Comparison of ENCODE assay signal across 19 cellular contexts in genomic region chr7:128708235-128708634, GRCh38. TPM values are rescaled to one million over a fixed set of nuclear protein-coding genes. Genes with fewer than 3 reads are reported as not detected.
DNase-seq lines count a peak whose midpoint lies in the region; FAIRE-seq and TF ChIP-seq lines count a peak whose summit lies in the region.
"Had no signal": no experiment of that assay in that cellular context is flagged by ENCODE, and none has a peak within 500 bp of the region (broad histone marks: within the 10 kb centered on the region; RNA-seq: fewer than 3 reads in every experiment).

No MANE protein-coding gene starts in this region.

- FAIRE-seq in astrocyte (lab: Jason Lieb, UNC), result no peak
- FAIRE-seq: A204.1, D721Med had no signal

- H4K20me1 ChIP-seq in astrocyte (ENCODE audit: insufficient read depth, low read length) (no peaks in the 10 kb centered on the region), neural progenitor cell (ENCODE audit: low read depth) (no peaks in the 10 kb centered on the region)

- peaks cover 25% of the 10 kb centered on the region for H3F3A ChIP-seq in neural progenitor cell (ENCODE audit: low read depth)

- H3K27ac ChIP-seq in astrocyte (ENCODE audit: low read depth, low read length) (no peak overlapping the region), iPS-18a (ENCODE audit: low read length) (peak overlapping the region; percentile 15), neural progenitor cell (peak overlapping the region; percentile 94), substantia nigra (ENCODE audit: low read depth, low read length, poor library complexity, severe bottlenecking) (no peak overlapping the region)
- H3K27ac ChIP-seq: KMS-11 had no signal

- H3K27me3 ChIP-seq in H7 (ENCODE audit: control insufficient read depth, insufficient read depth, low read length) (no peaks in the 10 kb centered on the region), astrocyte (ENCODE audit: insufficient read depth, low read length) (no peaks in the 10 kb centered on the region), iPS-18a (ENCODE audit: control insufficient read depth, insufficient read depth, low read length) (no peaks in the 10 kb centered on the region), neural progenitor cell (no peaks in the 10 kb centered on the region)

- H3K4me1 Mint-ChIP-seq in astrocyte (ENCODE audit: low read depth, unreplicated experiment) (peaks cover 24% of the 10 kb centered on the region), neural progenitor cell (peaks cover 6% of the 10 kb centered on the region), osteocyte (ENCODE audit: unreplicated experiment) (peaks cover 2% of the 10 kb centered on the region)
- H3K4me1 Mint-ChIP-seq: B cell had no signal

- DNase-seq in H7 (peak; percentile 47), astrocyte (ENCODE audit: low read depth) (no peak), neural progenitor cell (ENCODE audit: low spot score) (peak; percentile 85), substantia nigra (lab: John Stamatoyannopoulos, UW) (no peak), AG20443 (ENCODE audit: low spot score) (no peak), osteocyte (ENCODE audit: extremely low spot score, unreplicated experiment) (no peak)
- DNase-seq: DMS53, HCEC 1CT, IMR-90, NCI-H1105, NCI-H2081, NCI-H2171, NCI-H526 treated with DMSO at 0.1 percent for 48 hours had no signal

- no peaks in the 10 kb centered on the region for H3K4me1 ChIP-seq in astrocyte (ENCODE audit: insufficient read depth, low read length)
- H3K4me1 ChIP-seq in iPS-18a (ENCODE audit: control insufficient read depth, low read depth, low read length), result peaks cover 12% of the 10 kb centered on the region
- peaks cover 36% of the 10 kb centered on the region for H3K4me1 ChIP-seq in neural progenitor cell

- H3K79me2 ChIP-seq in astrocyte (ENCODE audit: insufficient read depth, low read length) (no peaks in the 10 kb centered on the region), neural progenitor cell (ENCODE audit: low read depth) (peaks cover 4% of the 10 kb centered on the region)

- peaks cover 2% of the 10 kb centered on the region for H3K36me3 Mint-ChIP-seq in astrocyte (ENCODE audit: low read depth, unreplicated experiment)
- H3K36me3 Mint-ChIP-seq in neural progenitor cell, result no peaks in the 10 kb centered on the region
- no peaks in the 10 kb centered on the region for H3K36me3 Mint-ChIP-seq in osteocyte (ENCODE audit: unreplicated experiment)
- H3K36me3 Mint-ChIP-seq: CD14-positive monocyte had no signal

- no peak overlapping the region for H3K4me3 ChIP-seq in H7 (ENCODE audit: insufficient read depth, low read depth, low read length)
- H3K4me3 ChIP-seq in astrocyte (ENCODE audit: insufficient read depth, low read depth, low read length), result no peak overlapping the region
- H3K4me3 ChIP-seq in iPS-18a (ENCODE audit: low read length), result no peak overlapping the region
- peak overlapping the region; percentile 21 for H3K4me3 ChIP-seq in neural progenitor cell

- no peak overlapping the region for H3K4me2 ChIP-seq in astrocyte (ENCODE audit: low read length)
- peak overlapping the region; percentile 67 for H3K4me2 ChIP-seq in neural progenitor cell
- H3K4me2 ChIP-seq: KMS-11 had no signal

- TF ChIP-seq CTCF in astrocyte (IDR thresholded peaks at IDR 0.05; ENCODE audit: insufficient read depth, low read depth, low read length) (no peak), neural progenitor cell (IDR thresholded peaks at IDR 0.05) (no peak), osteocyte (IDR thresholded peaks at IDR 0.05) (no peak)

- no peaks in the 10 kb centered on the region for H3K36me3 ChIP-seq in H7 (replicated peaks; ENCODE audit: control insufficient read depth, insufficient read depth, low read length)
- no peaks in the 10 kb centered on the region for H3K36me3 ChIP-seq in astrocyte (ENCODE audit: insufficient read depth, low read length)
- no peaks in the 10 kb centered on the region for H3K36me3 ChIP-seq in iPS-18a (ENCODE audit: control insufficient read depth, low read depth, low read length)
- no peaks in the 10 kb centered on the region for H3K36me3 ChIP-seq in neural progenitor cell

- H3K9ac ChIP-seq in astrocyte (ENCODE audit: low read length), result no peak overlapping the region
- H3K9ac ChIP-seq in iPS-18a (ENCODE audit: low read length), result peak overlapping the region; percentile 12
- no peak overlapping the region for H3K9ac ChIP-seq in neural progenitor cell
- H3K9ac ChIP-seq: KMS-11 had no signal

- H2AFZ ChIP-seq in astrocyte (ENCODE audit: low read depth, low read length), result no peak overlapping the region
- H2AFZ ChIP-seq in neural progenitor cell (replicated peaks), result no peak overlapping the region

- peak overlapping the region; percentile 62 for H3K27ac Mint-ChIP-seq in astrocyte (ENCODE audit: unreplicated experiment)
- no peak overlapping the region for H3K27ac Mint-ChIP-seq in neural progenitor cell
- no peak overlapping the region for H3K27ac Mint-ChIP-seq in osteocyte (ENCODE audit: unreplicated experiment)
- H3K27ac Mint-ChIP-seq: B cell, CD14-positive monocyte had no signal

- H3K4me3 Mint-ChIP-seq in astrocyte (ENCODE audit: unreplicated experiment) (no peak overlapping the region), neural progenitor cell (no peak overlapping the region), osteocyte (ENCODE audit: unreplicated experiment) (no peak overlapping the region)
- H3K4me3 Mint-ChIP-seq: B cell, CD14-positive monocyte had no signal

- H3K9me3 Mint-ChIP-seq in astrocyte (ENCODE audit: unreplicated experiment) (peaks cover 2% of the 10 kb centered on the region), neural progenitor cell (peaks cover 2% of the 10 kb centered on the region), osteocyte (ENCODE audit: unreplicated experiment) (no peaks in the 10 kb centered on the region)

- H3K9me3 ChIP-seq in astrocyte (ENCODE audit: insufficient read depth, low read depth, low read length) (no peaks in the 10 kb centered on the region), iPS-18a (ENCODE audit: control insufficient read depth, low read depth, low read length) (no peaks in the 10 kb centered on the region), neural progenitor cell (ENCODE audit: low read depth) (peaks cover 5% of the 10 kb centered on the region)

- no peaks in the 10 kb centered on the region for H3K27me3 Mint-ChIP-seq in astrocyte (ENCODE audit: low read depth, unreplicated experiment)
- peaks cover 9% of the 10 kb centered on the region for H3K27me3 Mint-ChIP-seq in neural progenitor cell (ENCODE audit: insufficient read depth, low read depth)
- no peaks in the 10 kb centered on the region for H3K27me3 Mint-ChIP-seq in osteocyte (ENCODE audit: unreplicated experiment)

RNA-seq across cellular contexts. Expression of gene CALU, which starts 30.9 kb away (rescaled TPM):
- total RNA-seq in H7 (2014; rRNA removed; shearing (Covaris generic)), result 147 and 169 TPM in 2 replicates
- total RNA-seq in astrocyte (670 and 732 TPM in 2 replicates), neural progenitor cell (ENCODE audit: low replicate concordance) (176 and 234 TPM in 2 replicates), osteocyte (516 and 530 TPM in 2 replicates)

RNA-seq across cellular contexts. Expression of gene GARIN1A, which starts 36.1 kb away (rescaled TPM):
- total RNA-seq in H7 (2014; rRNA removed; shearing (Covaris generic)), result not detected in 2 replicates
- total RNA-seq in astrocyte (2.7 and 5.9 TPM in 2 replicates), neural progenitor cell (ENCODE audit: low replicate concordance) (0.43 TPM in 1 of 2 replicates, not detected in the other), osteocyte (3.9 TPM in 2 replicates)

Comparison
In these comparisons a context has a peak if more than half of its experiments do, and no peak if none do; other contexts are left out.
1. DNase-seq: peak in H7 (single experiment) and neural progenitor cell (single experiment); none in astrocyte (single experiment), substantia nigra (0 of 49), AG20443 (single experiment) and osteocyte (single experiment).
2. H3K27ac ChIP-seq: peak in iPS-18a (single experiment) and neural progenitor cell (single experiment); none in astrocyte (single experiment) and substantia nigra (single experiment).